ENCODE assay signal across 7 cellular contexts in the genomic region with DNA sequence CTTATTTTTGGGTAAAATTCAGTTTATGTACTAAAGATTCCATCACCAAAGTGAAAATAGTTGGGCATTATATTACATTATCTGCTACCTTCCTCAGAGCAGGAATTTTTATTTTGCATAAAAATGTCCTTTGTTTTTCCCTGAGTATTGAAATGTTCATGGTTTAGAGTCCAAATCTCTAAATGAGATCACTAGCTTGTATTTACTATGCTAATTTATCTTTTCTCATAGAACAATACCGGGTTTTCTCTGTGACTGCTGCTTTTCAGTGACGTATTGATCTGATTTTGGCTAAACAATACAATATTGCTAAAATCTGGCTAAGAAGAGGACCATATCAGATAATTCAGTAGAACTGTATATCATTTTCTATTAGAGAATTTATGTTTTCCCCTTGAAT.
"Had no signal": no experiment of that assay in that cellular context is flagged by ENCODE, and none has a peak within 500 bp of the region (broad histone marks: within the 10 kb centered on the region; RNA-seq: fewer than 3 reads in every experiment).

No MANE protein-coding gene starts in this region.

- FAIRE-seq: GM12878, GM12891, GM12892, GM18507, GM19239 had no signal

- ATAC-seq: GM12878 had no signal

- DNase-seq: GDM1, GF-D8 had no signal

- H3K4me3 ChIP-seq: GM12878 had no signal
